Comparison of ENCODE assay signal across 23 cellular contexts in genomic region chr1:23905461-23906025, GRCh38. TPM values are rescaled to one million over a fixed set of nuclear protein-coding genes. Genes with fewer than 3 reads are reported as not detected.
DNase-seq lines count a peak whose midpoint lies in the region; ATAC-seq, FAIRE-seq and TF ChIP-seq lines count a peak whose summit lies in the region.
"Had no signal": no experiment of that assay in that cellular context is flagged by ENCODE, and none has a peak within 500 bp of the region (broad histone marks: within the 10 kb centered on the region; RNA-seq: fewer than 3 reads in every experiment).

No MANE protein-coding gene starts in this region.

- peaks cover 0 to 4% of the 10 kb centered on the region in 2 donors for H3K4me1 ChIP-seq in kidney (ENCODE audit: control insufficient read depth in 1 of 2, insufficient read depth in 1 of 2, low read depth in 1 of 2, low read length in 2 of 2)
- H3K4me1 ChIP-seq: A549, gastrocnemius medialis had no signal

- no peak overlapping the region for H3K9ac ChIP-seq in kidney (ENCODE audit: low read length in 2 of 2)

- H3K4me3 ChIP-seq in kidney (ENCODE audit: low read length in 2 of 2): no peak overlapping the region
- H3K4me3 ChIP-seq: A549, gastrocnemius medialis, tibial artery had no signal

- H3K4me1 Mint-ChIP-seq in activated naive CD8-positive, alpha-beta T cell treated with anti-CD3 and anti-CD28 coated beads, Interleukin-2, amount 10 ng/mL, durations not matched to agents 7 days and 5 days: peaks cover 37% of the 10 kb centered on the region
- peaks cover 25% of the 10 kb centered on the region for H3K4me1 Mint-ChIP-seq in activated naive CD8-positive, alpha-beta T cell treated with anti-CD3 and anti-CD28 coated beads for 36 hours
- peaks cover 41% of the 10 kb centered on the region for H3K4me1 Mint-ChIP-seq in activated CD8-positive, alpha-beta T cell treated with anti-CD3 and anti-CD28 coated beads for 36 hours (ENCODE audit: low read depth)
- peaks cover 44% of the 10 kb centered on the region for H3K4me1 Mint-ChIP-seq in stimulated activated effector memory CD8-positive, alpha-beta T cell treated with anti-CD3 and anti-CD28 coated beads, Interleukin-12 subunit alpha, Interleukin-12 subunit beta, amount 100 ng/mL, for 72 hours

- peak overlapping the region; percentile 68 for H3K27ac Mint-ChIP-seq in activated naive CD8-positive, alpha-beta T cell treated with anti-CD3 and anti-CD28 coated beads, Interleukin-2, amount 10 ng/mL, durations not matched to agents 7 days and 5 days
- H3K27ac Mint-ChIP-seq in activated naive CD8-positive, alpha-beta T cell treated with anti-CD3 and anti-CD28 coated beads for 36 hours: no peak overlapping the region
- H3K27ac Mint-ChIP-seq in activated CD8-positive, alpha-beta T cell treated with anti-CD3 and anti-CD28 coated beads for 36 hours: peak overlapping the region; percentile 5
- no peak overlapping the region for H3K27ac Mint-ChIP-seq in stimulated activated effector memory CD8-positive, alpha-beta T cell treated with anti-CD3 and anti-CD28 coated beads, Interleukin-12 subunit alpha, Interleukin-12 subunit beta, amount 100 ng/mL, for 72 hours
- H3K27ac Mint-ChIP-seq: CD8-positive, alpha-beta T cell; T-helper 2 cell treated with Interferon-gamma antibody and Interleukin-4, amounts not matched to agents 5 μg/mL and 100 μg/mL, for 36 hours had no signal

- DNase-seq in activated naive CD8-positive, alpha-beta T cell treated with anti-CD3 and anti-CD28 coated beads, Interleukin-2, amount 10 ng/mL, durations not matched to agents 7 days and 5 days: no peak
- DNase-seq in activated naive CD8-positive, alpha-beta T cell treated with anti-CD3 and anti-CD28 coated beads for 36 hours: no peak
- DNase-seq in M059J (ENCODE audit: low read depth) (peak; percentile 48), mesenteric fat pad (ENCODE audit: low spot score) (no peak), kidney (no peak)
- DNase-seq in activated CD8-positive, alpha-beta T cell treated with anti-CD3 and anti-CD28 coated beads for 36 hours: no peak
- no peak for DNase-seq in stimulated activated effector memory CD8-positive, alpha-beta T cell treated with anti-CD3 and anti-CD28 coated beads, Interleukin-12 subunit alpha, Interleukin-12 subunit beta, amount 100 ng/mL, for 72 hours (ENCODE audit: low spot score in 2 of 2)
- no peak for DNase-seq in stimulated activated naive CD4-positive, alpha-beta T cell (lab: John Stamatoyannopoulos, UW)
- DNase-seq: activated effector memory CD4-positive, alpha-beta T cell treated with Interleukin-2 at 50 U/mL for 16 hours; CD8-positive, alpha-beta T cell; cerebellar nuclear complex; gastrocnemius medialis; hippocampal formation; KG1; NCI-H146; NCI-H2107; tibial artery had no signal

- no peaks in the 10 kb centered on the region for H3K9me3 Mint-ChIP-seq in activated naive CD8-positive, alpha-beta T cell treated with anti-CD3 and anti-CD28 coated beads, Interleukin-2, amount 10 ng/mL, durations not matched to agents 7 days and 5 days
- H3K9me3 Mint-ChIP-seq in activated naive CD8-positive, alpha-beta T cell treated with anti-CD3 and anti-CD28 coated beads for 36 hours: no peaks in the 10 kb centered on the region
- no peaks in the 10 kb centered on the region for H3K9me3 Mint-ChIP-seq in activated CD8-positive, alpha-beta T cell treated with anti-CD3 and anti-CD28 coated beads for 36 hours
- no peaks in the 10 kb centered on the region for H3K9me3 Mint-ChIP-seq in stimulated activated effector memory CD8-positive, alpha-beta T cell treated with anti-CD3 and anti-CD28 coated beads, Interleukin-12 subunit alpha, Interleukin-12 subunit beta, amount 100 ng/mL, for 72 hours
- H3K9me3 Mint-ChIP-seq: CD8-positive, alpha-beta T cell; T-helper 2 cell treated with Interferon-gamma antibody and Interleukin-4, amounts not matched to agents 5 μg/mL and 100 μg/mL, for 36 hours had no signal

- no peaks in the 10 kb centered on the region for H3K36me3 ChIP-seq in kidney (ENCODE audit: control insufficient read depth in 1 of 2, insufficient read depth in 2 of 2, low read length in 2 of 2)
- H3K36me3 ChIP-seq: gastrocnemius medialis, neutrophil, tibial artery had no signal

- no peak for FAIRE-seq in kidney (lab: Jason Lieb, UNC)
- FAIRE-seq: A549 had no signal

- intact Hi-C loops in activated CD8-positive, alpha-beta T cell treated with anti-CD3 and anti-CD28 coated beads for 36 hours (cut with micrococcal nuclease): no loop called here
- intact Hi-C loops in kidney (cut with DNase I): no loop called here

- H3K27me3 Mint-ChIP-seq in activated naive CD8-positive, alpha-beta T cell treated with anti-CD3 and anti-CD28 coated beads, Interleukin-2, amount 10 ng/mL, durations not matched to agents 7 days and 5 days: peaks cover 29% of the 10 kb centered on the region
- peaks cover 43% of the 10 kb centered on the region for H3K27me3 Mint-ChIP-seq in activated naive CD8-positive, alpha-beta T cell treated with anti-CD3 and anti-CD28 coated beads for 36 hours
- H3K27me3 Mint-ChIP-seq in activated CD8-positive, alpha-beta T cell treated with anti-CD3 and anti-CD28 coated beads for 36 hours: no peaks in the 10 kb centered on the region

- H3K36me3 Mint-ChIP-seq in activated naive CD8-positive, alpha-beta T cell treated with anti-CD3 and anti-CD28 coated beads, Interleukin-2, amount 10 ng/mL, durations not matched to agents 7 days and 5 days: peaks cover 2% of the 10 kb centered on the region
- H3K36me3 Mint-ChIP-seq in activated naive CD8-positive, alpha-beta T cell treated with anti-CD3 and anti-CD28 coated beads for 36 hours: no peaks in the 10 kb centered on the region
- no peaks in the 10 kb centered on the region for H3K36me3 Mint-ChIP-seq in activated CD8-positive, alpha-beta T cell treated with anti-CD3 and anti-CD28 coated beads for 36 hours (ENCODE audit: low read depth)
- peaks cover 16% of the 10 kb centered on the region for H3K36me3 Mint-ChIP-seq in stimulated activated effector memory CD8-positive, alpha-beta T cell treated with anti-CD3 and anti-CD28 coated beads, Interleukin-12 subunit alpha, Interleukin-12 subunit beta, amount 100 ng/mL, for 72 hours
- H3K36me3 Mint-ChIP-seq: CD8-positive, alpha-beta T cell had no signal

- TF ChIP-seq CTCF in activated CD8-positive, alpha-beta T cell treated with anti-CD3 and anti-CD28 coated beads for 36 hours (IDR thresholded peaks at IDR 0.05): no peak
- no peak for TF ChIP-seq CTCF in kidney (IDR thresholded peaks at IDR 0.05; ENCODE audit: borderline replicate concordance, extremely low read depth, insufficient read depth)

- POLR2A ChIA-PET in activated naive CD8-positive, alpha-beta T cell treated with anti-CD3 and anti-CD28 coated beads, Interleukin-2, amount 10 ng/mL, durations not matched to agents 7 days and 5 days (lab: Charles Lee): interaction anchor here (1.0 kb wide), 1 partner anchor 127 kb away, joined by 3 read pairs; the partner anchor contains the start of gene PITHD1
- POLR2A ChIA-PET in activated CD8-positive, alpha-beta T cell treated with anti-CD3 and anti-CD28 coated beads for 36 hours (lab: Charles Lee): interaction anchor here (0.7 kb wide), 1 partner anchor 1123 kb away, joined by 3 read pairs; no protein-coding TSS in a partner anchor

- CTCF ChIA-PET in activated CD8-positive, alpha-beta T cell treated with anti-CD3 and anti-CD28 coated beads for 36 hours (lab: Charles Lee): interaction anchor here (1.0 to 1.6 kb wide), 3 partner anchors 96 to 154 kb away, joined by 3 to 4 read pairs (median 3); no protein-coding TSS in a partner anchor

- ATAC-seq in activated naive CD8-positive, alpha-beta T cell treated with anti-CD3 and anti-CD28 coated beads, Interleukin-2, amount 10 ng/mL, durations not matched to agents 7 days and 5 days (ENCODE audit: low read depth): no peak
- no peak for ATAC-seq in activated CD8-positive, alpha-beta T cell treated with anti-CD3 and anti-CD28 coated beads for 36 hours
- no peak for ATAC-seq in stimulated activated effector memory CD8-positive, alpha-beta T cell treated with anti-CD3 and anti-CD28 coated beads, Interleukin-12 subunit alpha, Interleukin-12 subunit beta, amount 100 ng/mL, for 72 hours
- ATAC-seq: A549; CD8-positive, alpha-beta T cell; gastrocnemius medialis had no signal

- H3K27ac ChIP-seq in kidney (ENCODE audit: low read depth in 2 of 2, low read length in 2 of 2): no peak overlapping the region
- H3K27ac ChIP-seq: A549, gastrocnemius medialis, neutrophil, tibial artery had no signal

- H3K9me3 ChIP-seq in kidney (ENCODE audit: control insufficient read depth in 1 of 2, low read length in 2 of 2): no peaks in the 10 kb centered on the region
- H3K9me3 ChIP-seq: A549, gastrocnemius medialis, neutrophil, tibial artery had no signal

- peak overlapping the region; percentile 45 for H3K4me3 Mint-ChIP-seq in activated naive CD8-positive, alpha-beta T cell treated with anti-CD3 and anti-CD28 coated beads, Interleukin-2, amount 10 ng/mL, durations not matched to agents 7 days and 5 days
- H3K4me3 Mint-ChIP-seq in activated naive CD8-positive, alpha-beta T cell treated with anti-CD3 and anti-CD28 coated beads for 36 hours: no peak overlapping the region
- no peak overlapping the region for H3K4me3 Mint-ChIP-seq in activated CD8-positive, alpha-beta T cell treated with anti-CD3 and anti-CD28 coated beads for 36 hours
- H3K4me3 Mint-ChIP-seq in stimulated activated effector memory CD8-positive, alpha-beta T cell treated with anti-CD3 and anti-CD28 coated beads, Interleukin-12 subunit alpha, Interleukin-12 subunit beta, amount 100 ng/mL, for 72 hours: peak overlapping the region; percentile 11
- H3K4me3 Mint-ChIP-seq: CD8-positive, alpha-beta T cell; T-helper 2 cell treated with Interferon-gamma antibody and Interleukin-4, amounts not matched to agents 5 μg/mL and 100 μg/mL, for 36 hours had no signal

RNA-seq across cellular contexts. Expression of gene CNR2, which starts 7.6 kb away (rescaled TPM):
- total RNA-seq in activated naive CD8-positive, alpha-beta T cell treated with anti-CD3 and anti-CD28 coated beads, Interleukin-2, amount 10 ng/mL, durations not matched to agents 7 days and 5 days: 1 to 10 TPM; 2.0 TPM
- total RNA-seq in activated naive CD8-positive, alpha-beta T cell treated with anti-CD3 and anti-CD28 coated beads for 36 hours: under 1 TPM; 0.16 to 0.28 TPM
- not detected in 2 replicates for total RNA-seq in M059J (2014; rRNA removed; shearing (Covaris generic))
- total RNA-seq in activated CD8-positive, alpha-beta T cell treated with anti-CD3 and anti-CD28 coated beads for 36 hours: under 1 TPM; 0.25 TPM
- total RNA-seq in mesenteric fat pad (not detected), kidney (0.57 TPM)
- not detected for polyA plus RNA-seq in kidney (ENCODE audit: insufficient read depth, low read depth, low replicate concordance)
- total RNA-seq: dermis microvascular lymphatic vessel endothelial cell, gastrocnemius medialis, H4, pulmonary artery endothelial cell had no signal
- polyA plus RNA-seq: A549 had no signal

RNA-seq across cellular contexts. Expression of gene FUCA1, which starts 37.5 kb away (rescaled TPM):
- total RNA-seq in activated naive CD8-positive, alpha-beta T cell treated with anti-CD3 and anti-CD28 coated beads, Interleukin-2, amount 10 ng/mL, durations not matched to agents 7 days and 5 days: 10 to 100 TPM; 17.2 to 19.6 TPM
- total RNA-seq in activated naive CD8-positive, alpha-beta T cell treated with anti-CD3 and anti-CD28 coated beads for 36 hours: 1 to 10 TPM; 4.7 to 5.1 TPM
- 65.9 and 67.4 TPM in 2 replicates for total RNA-seq in M059J (2014; rRNA removed; shearing (Covaris generic))
- 1 to 10 TPM; 4.6 to 4.8 TPM for total RNA-seq in activated CD8-positive, alpha-beta T cell treated with anti-CD3 and anti-CD28 coated beads for 36 hours
- total RNA-seq in mesenteric fat pad (40.6 TPM), kidney (69.2 TPM)
- polyA plus RNA-seq in kidney (ENCODE audit: insufficient read depth, low read depth, low replicate concordance): 88.3 TPM

RNA-seq across cellular contexts. Expression of gene PNRC2, which starts 54.1 kb away (rescaled TPM):
- total RNA-seq in activated naive CD8-positive, alpha-beta T cell treated with anti-CD3 and anti-CD28 coated beads, Interleukin-2, amount 10 ng/mL, durations not matched to agents 7 days and 5 days: 100 to 1,000 TPM; 188 to 200 TPM
- 100 to 1,000 TPM; 162 to 165 TPM for total RNA-seq in activated naive CD8-positive, alpha-beta T cell treated with anti-CD3 and anti-CD28 coated beads for 36 hours
- total RNA-seq in M059J (2014; rRNA removed; shearing (Covaris generic)): 89.5 and 148 TPM in 2 replicates
- total RNA-seq in activated CD8-positive, alpha-beta T cell treated with anti-CD3 and anti-CD28 coated beads for 36 hours: 100 to 1,000 TPM; 130 to 133 TPM
- total RNA-seq in mesenteric fat pad (94.5 TPM), kidney (107 TPM)
- 86.3 TPM for polyA plus RNA-seq in kidney (ENCODE audit: insufficient read depth, low read depth, low replicate concordance)

Comparison
In these comparisons a context has a peak if more than half of its experiments do, and no peak if none do; other contexts are left out.
1. H3K27ac Mint-ChIP-seq: peak in activated naive CD8-positive, alpha-beta T cell treated with anti-CD3 and anti-CD28 coated beads, Interleukin-2, amount 10 ng/mL, durations not matched to agents 7 days and 5 days (single experiment) and activated CD8-positive, alpha-beta T cell treated with anti-CD3 and anti-CD28 coated beads for 36 hours (single experiment); none in activated naive CD8-positive, alpha-beta T cell treated with anti-CD3 and anti-CD28 coated beads for 36 hours (single experiment) and stimulated activated effector memory CD8-positive, alpha-beta T cell treated with anti-CD3 and anti-CD28 coated beads, Interleukin-12 subunit alpha, Interleukin-12 subunit beta, amount 100 ng/mL, for 72 hours (single experiment).
2. H3K4me3 Mint-ChIP-seq: peak in activated naive CD8-positive, alpha-beta T cell treated with anti-CD3 and anti-CD28 coated beads, Interleukin-2, amount 10 ng/mL, durations not matched to agents 7 days and 5 days (single experiment) and stimulated activated effector memory CD8-positive, alpha-beta T cell treated with anti-CD3 and anti-CD28 coated beads, Interleukin-12 subunit alpha, Interleukin-12 subunit beta, amount 100 ng/mL, for 72 hours (single experiment); none in activated naive CD8-positive, alpha-beta T cell treated with anti-CD3 and anti-CD28 coated beads for 36 hours (single experiment) and activated CD8-positive, alpha-beta T cell treated with anti-CD3 and anti-CD28 coated beads for 36 hours (single experiment).